9 cellular contexts compared by ENCODE assay signal in the genomic region with DNA sequence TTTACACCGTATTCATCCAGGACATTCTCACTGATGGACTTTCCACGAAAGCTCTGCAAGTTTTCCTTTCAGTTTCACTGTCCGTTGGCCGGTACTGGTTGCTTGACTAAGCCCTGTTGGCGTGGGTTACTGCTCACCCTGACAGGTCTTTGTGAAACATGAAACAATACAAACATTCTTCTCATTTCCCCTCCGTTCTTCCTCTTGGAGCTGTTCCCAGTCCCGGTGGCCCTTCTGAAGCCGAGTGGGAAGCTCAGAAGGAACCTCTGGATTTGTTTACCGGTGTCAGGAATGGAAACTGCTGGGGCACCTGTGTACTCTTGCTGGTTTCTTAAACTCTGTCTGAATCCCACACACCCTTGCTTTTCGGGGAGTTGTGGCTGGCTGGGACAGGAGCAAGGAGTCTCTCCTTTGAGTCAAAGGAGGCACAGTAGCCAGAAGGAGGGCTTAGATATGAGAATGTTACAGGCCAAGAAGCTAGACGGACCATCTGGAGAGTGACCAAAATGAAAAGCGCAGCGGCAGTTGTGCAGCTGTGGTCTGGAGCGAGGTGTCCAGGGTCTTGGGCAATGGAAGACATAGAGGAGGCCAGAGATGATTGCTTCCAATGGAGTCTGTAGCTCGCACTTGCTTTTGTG. TPM values are rescaled to one million over a fixed set of nuclear protein-coding genes. Genes with fewer than 3 reads are reported as not detected.
DNase-seq lines count a peak whose midpoint lies in the region; ATAC-seq, FAIRE-seq and TF ChIP-seq lines count a peak whose summit lies in the region.
"Had no signal": no experiment of that assay in that cellular context is flagged by ENCODE, and none has a peak within 500 bp of the region (broad histone marks: within the 10 kb centered on the region; RNA-seq: fewer than 3 reads in every experiment).

No MANE protein-coding gene starts in this region.

- no peak for TF ChIP-seq EP300 in suprapubic skin (IDR thresholded peaks at IDR 0.05)

- H3K9me3 Mint-ChIP-seq in central memory CD8-positive, alpha-beta T cell: no peaks in the 10 kb centered on the region

- peak overlapping the region in 1 of 3 donors; percentile 39 for H3K4me3 ChIP-seq in liver (ENCODE audit: low read depth in 1 of 3, low read length in 3 of 3)
- H3K4me3 ChIP-seq in suprapubic skin: peak overlapping the region; percentile 36
- H3K4me3 ChIP-seq: cardiac muscle cell had no signal

- H3K4me3 Mint-ChIP-seq in central memory CD8-positive, alpha-beta T cell: peak overlapping the region; percentile 58

- peak overlapping the region; percentile 47 to 71 for H3K9ac ChIP-seq in liver (ENCODE audit: low read depth in 1 of 2, low read length in 2 of 2)

- peaks cover 14% of the 10 kb centered on the region for H3K4me1 Mint-ChIP-seq in central memory CD8-positive, alpha-beta T cell

- ATAC-seq in central memory CD8-positive, alpha-beta T cell (replicated peaks; ENCODE audit: extremely low read depth, poor library complexity, severe bottlenecking): no peak

- H3K27me3 ChIP-seq in liver (ENCODE audit: control insufficient read depth in 4 of 4, insufficient read depth in 4 of 4, low read length in 3 of 4): no peaks in the 10 kb centered on the region
- H3K27me3 ChIP-seq in suprapubic skin: no peaks in the 10 kb centered on the region
- H3K27me3 ChIP-seq: cardiac muscle cell had no signal

- DNase-seq in DMS79 treated with DMSO at 0.1 percent for 48 hours (lab: John Stamatoyannopoulos, UW) (peak; percentile 2), DMS79 (lab: John Stamatoyannopoulos, UW) (no peak), H54 (ENCODE audit: insufficient read length, low spot score) (peak; percentile 48), NCI-H2196 treated with DMSO at 0.1 percent for 48 hours (lab: John Stamatoyannopoulos, UW; ENCODE audit: unreplicated experiment) (peak; percentile 31), suprapubic skin (ENCODE audit: low spot score in 2 of 2) (peak in 1 of 2 donors; percentile 72), GF-D8 (lab: John Stamatoyannopoulos, UW) (no peak)
- no peak for DNase-seq in central memory CD8-positive, alpha-beta T cell (ENCODE audit: low spot score in 2 of 2)

- peak; percentile 50 to 62 for TF ChIP-seq RAD21 in liver (IDR thresholded peaks at IDR 0.05)

- H3K4me1 ChIP-seq in liver (ENCODE audit: control insufficient read depth in 4 of 4, insufficient read depth in 4 of 4, low read length in 3 of 4) (peaks cover 3 to 32% (median 20%) of the 10 kb centered on the region in 4 donors), suprapubic skin (peaks cover 15% of the 10 kb centered on the region)

- no peak for TF ChIP-seq CTCF in liver (IDR thresholded peaks at IDR 0.05; ENCODE audit: low read depth, low read length, missing input control)
- no peak for TF ChIP-seq CTCF in suprapubic skin (IDR thresholded peaks at IDR 0.05)

- no peak overlapping the region for H3K27ac Mint-ChIP-seq in central memory CD8-positive, alpha-beta T cell (ENCODE audit: low read depth)

- peaks cover 9% of the 10 kb centered on the region for H3K27me3 Mint-ChIP-seq in central memory CD8-positive, alpha-beta T cell

- 28% methylated on average over 15 of the region's 15 CpGs for WGBS in liver
- 48% methylated on average over 14 of the region's 15 CpGs for WGBS in suprapubic skin

- H3K36me3 Mint-ChIP-seq in central memory CD8-positive, alpha-beta T cell (ENCODE audit: insufficient read depth): no peaks in the 10 kb centered on the region

- FAIRE-seq in H54 (lab: Jason Lieb, UNC): peak; percentile 84

- no peak for TF ChIP-seq POLR2A in H54 (IDR thresholded peaks at IDR 0.05; ENCODE audit: low read depth, low read length)
- no peak for TF ChIP-seq POLR2A in suprapubic skin (IDR thresholded peaks at IDR 0.05)

- peak overlapping the region; percentile 63 to 75 for H3K27ac ChIP-seq in liver (ENCODE audit: low read depth in 1 of 2, low read length in 2 of 2)
- H3K27ac ChIP-seq in suprapubic skin: peak overlapping the region; percentile 71
- H3K27ac ChIP-seq: cardiac muscle cell had no signal

- H3K36me3 ChIP-seq in liver (ENCODE audit: control insufficient read depth in 4 of 4, insufficient read depth in 3 of 4, low read depth in 1 of 4, low read length in 3 of 4) (no peaks in the 10 kb centered on the region), suprapubic skin (no peaks in the 10 kb centered on the region)
- H3K36me3 ChIP-seq: cardiac muscle cell had no signal

- H3K9me3 ChIP-seq in liver (ENCODE audit: control insufficient read depth in 4 of 4, low read length in 3 of 4) (no peaks in the 10 kb centered on the region), suprapubic skin (no peaks in the 10 kb centered on the region)

TF ChIP-seq in liver, 16 proteins besides CTCF, POLR2A, EP300 and RAD21:
- TF ChIP-seq, protein P1, sequence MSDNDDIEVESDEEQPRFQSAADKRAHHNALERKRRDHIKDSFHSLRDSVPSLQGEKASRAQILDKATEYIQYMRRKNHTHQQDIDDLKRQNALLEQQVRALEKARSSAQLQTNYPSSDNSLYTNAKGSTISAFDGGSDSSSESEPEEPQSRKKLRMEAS (IDR thresholded peaks at IDR 0.05): peak; percentile 68
- peak; percentile 62 for TF ChIP-seq FOXA2 (IDR thresholded peaks at IDR 0.05)
- TF ChIP-seq HNF4A (conservative IDR thresholded peaks at IDR 0.05): peak; percentile 59 to 71
- TF ChIP-seq FOXA1 (IDR thresholded peaks at IDR 0.05): no peak
- peak in 1 of 2 donors; percentile 20 for TF ChIP-seq GABPA (IDR thresholded peaks at IDR 0.05 in 1 of 2, conservative IDR thresholded peaks at IDR 0.05 in 1 of 2)
- TF ChIP-seq TAF1 (conservative IDR thresholded peaks at IDR 0.05): no peak
- peak; percentile 87 for TF ChIP-seq SP1 (IDR thresholded peaks at IDR 0.05)
- TF ChIP-seq EGR1 (IDR thresholded peaks at IDR 0.05; ENCODE audit: low read depth in 2 of 2): peak in 1 of 2 donors; percentile 58
- TF ChIP-seq, protein P2, sequence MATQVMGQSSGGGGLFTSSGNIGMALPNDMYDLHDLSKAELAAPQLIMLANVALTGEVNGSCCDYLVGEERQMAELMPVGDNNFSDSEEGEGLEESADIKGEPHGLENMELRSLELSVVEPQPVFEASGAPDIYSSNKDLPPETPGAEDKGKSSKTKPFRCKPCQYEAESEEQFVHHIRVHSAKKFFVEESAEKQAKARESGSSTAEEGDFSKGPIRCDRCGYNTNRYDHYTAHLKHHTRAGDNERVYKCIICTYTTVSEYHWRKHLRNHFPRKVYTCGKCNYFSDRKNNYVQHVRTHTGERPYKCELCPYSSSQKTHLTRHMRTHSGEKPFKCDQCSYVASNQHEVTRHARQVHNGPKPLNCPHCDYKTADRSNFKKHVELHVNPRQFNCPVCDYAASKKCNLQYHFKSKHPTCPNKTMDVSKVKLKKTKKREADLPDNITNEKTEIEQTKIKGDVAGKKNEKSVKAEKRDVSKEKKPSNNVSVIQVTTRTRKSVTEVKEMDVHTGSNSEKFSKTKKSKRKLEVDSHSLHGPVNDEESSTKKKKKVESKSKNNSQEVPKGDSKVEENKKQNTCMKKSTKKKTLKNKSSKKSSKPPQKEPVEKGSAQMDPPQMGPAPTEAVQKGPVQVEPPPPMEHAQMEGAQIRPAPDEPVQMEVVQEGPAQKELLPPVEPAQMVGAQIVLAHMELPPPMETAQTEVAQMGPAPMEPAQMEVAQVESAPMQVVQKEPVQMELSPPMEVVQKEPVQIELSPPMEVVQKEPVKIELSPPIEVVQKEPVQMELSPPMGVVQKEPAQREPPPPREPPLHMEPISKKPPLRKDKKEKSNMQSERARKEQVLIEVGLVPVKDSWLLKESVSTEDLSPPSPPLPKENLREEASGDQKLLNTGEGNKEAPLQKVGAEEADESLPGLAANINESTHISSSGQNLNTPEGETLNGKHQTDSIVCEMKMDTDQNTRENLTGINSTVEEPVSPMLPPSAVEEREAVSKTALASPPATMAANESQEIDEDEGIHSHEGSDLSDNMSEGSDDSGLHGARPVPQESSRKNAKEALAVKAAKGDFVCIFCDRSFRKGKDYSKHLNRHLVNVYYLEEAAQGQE (IDR thresholded peaks at IDR 0.05): peak; percentile 81
- TF ChIP-seq, protein P3, sequence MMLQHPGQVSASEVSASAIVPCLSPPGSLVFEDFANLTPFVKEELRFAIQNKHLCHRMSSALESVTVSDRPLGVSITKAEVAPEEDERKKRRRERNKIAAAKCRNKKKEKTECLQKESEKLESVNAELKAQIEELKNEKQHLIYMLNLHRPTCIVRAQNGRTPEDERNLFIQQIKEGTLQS (IDR thresholded peaks at IDR 0.05): no peak
- TF ChIP-seq, protein P4, sequence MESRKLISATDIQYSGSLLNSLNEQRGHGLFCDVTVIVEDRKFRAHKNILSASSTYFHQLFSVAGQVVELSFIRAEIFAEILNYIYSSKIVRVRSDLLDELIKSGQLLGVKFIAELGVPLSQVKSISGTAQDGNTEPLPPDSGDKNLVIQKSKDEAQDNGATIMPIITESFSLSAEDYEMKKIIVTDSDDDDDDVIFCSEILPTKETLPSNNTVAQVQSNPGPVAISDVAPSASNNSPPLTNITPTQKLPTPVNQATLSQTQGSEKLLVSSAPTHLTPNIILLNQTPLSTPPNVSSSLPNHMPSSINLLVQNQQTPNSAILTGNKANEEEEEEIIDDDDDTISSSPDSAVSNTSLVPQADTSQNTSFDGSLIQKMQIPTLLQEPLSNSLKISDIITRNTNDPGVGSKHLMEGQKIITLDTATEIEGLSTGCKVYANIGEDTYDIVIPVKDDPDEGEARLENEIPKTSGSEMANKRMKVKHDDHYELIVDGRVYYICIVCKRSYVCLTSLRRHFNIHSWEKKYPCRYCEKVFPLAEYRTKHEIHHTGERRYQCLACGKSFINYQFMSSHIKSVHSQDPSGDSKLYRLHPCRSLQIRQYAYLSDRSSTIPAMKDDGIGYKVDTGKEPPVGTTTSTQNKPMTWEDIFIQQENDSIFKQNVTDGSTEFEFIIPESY (IDR thresholded peaks at IDR 0.05): peak; percentile 30
- TF ChIP-seq YY1 (IDR thresholded peaks at IDR 0.05): peak; percentile 35
- no peak for TF ChIP-seq HNF4G (IDR thresholded peaks at IDR 0.05)
- peak; percentile 25 for TF ChIP-seq NR2F2 (IDR thresholded peaks at IDR 0.05)
- peak; percentile 40 to 60 for TF ChIP-seq JUND (IDR thresholded peaks at IDR 0.05)
- TF ChIP-seq RXRA (IDR thresholded peaks at IDR 0.05): peak; percentile 28 to 69
TF ChIP-seq in liver: peak in this region for 12.

RNA-seq across cellular contexts. Expression of a gene that starts 45.7 kb away (rescaled TPM):
- total RNA-seq in liver (not detected), suprapubic skin (not detected)
- not detected for polyA plus RNA-seq in liver
- total RNA-seq: cardiac muscle cell had no signal
- polyA plus RNA-seq: cardiac muscle cell had no signal

Comparison
In these comparisons a context has a peak if more than half of its experiments do, and no peak if none do; other contexts are left out.
1. DNase-seq: peak in DMS79 treated with DMSO at 0.1 percent for 48 hours (single experiment), H54 (single experiment) and NCI-H2196 treated with DMSO at 0.1 percent for 48 hours (single experiment); none in DMS79 (single experiment), central memory CD8-positive, alpha-beta T cell (0 of 2) and GF-D8 (single experiment).